Comparison of ENCODE assay signal across 7 cellular contexts in the genomic region with DNA sequence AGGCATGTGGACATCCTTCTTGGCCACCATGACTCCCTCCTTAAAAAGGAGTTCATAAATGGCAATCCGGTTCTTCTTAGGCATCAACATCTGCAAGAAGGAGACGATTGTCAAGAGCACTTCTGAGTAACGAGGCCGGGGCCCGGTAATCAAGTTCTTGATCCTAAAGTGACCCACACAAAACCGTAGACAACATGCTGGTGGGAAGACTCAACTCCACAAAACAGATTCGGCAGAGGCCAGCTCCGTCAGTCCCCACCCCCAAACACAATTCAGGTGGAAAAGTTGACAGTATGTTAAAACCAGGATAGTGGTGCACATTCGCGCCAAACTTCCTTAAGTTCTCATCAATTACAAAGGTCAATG.
DNase-seq lines count a peak whose midpoint lies in the region; ATAC-seq and TF ChIP-seq lines count a peak whose summit lies in the region.

No MANE protein-coding gene starts in this region.

- peak overlapping the region; percentile 91 for H3K27ac ChIP-seq in HL-60 (replicated peaks)

- no peak for ATAC-seq in stimulated activated naive CD8-positive, alpha-beta T cell treated with anti-CD3 and anti-CD28 coated beads, Interleukin-15, amount 100 ng/mL, for 72 hours
- ATAC-seq in HG03442 (IDR thresholded peaks at IDR 0.05; ENCODE audit: unreplicated experiment), result no peak
- ATAC-seq in HG02798 (IDR thresholded peaks at IDR 0.05; ENCODE audit: poor library complexity, unreplicated experiment), result no peak

- peak overlapping the region; percentile 99 to 100 for H3K4me3 Mint-ChIP-seq in stimulated activated naive CD8-positive, alpha-beta T cell treated with anti-CD3 and anti-CD28 coated beads, Interleukin-15, amount 100 ng/mL, for 72 hours

- no peaks in the 10 kb centered on the region for H3K27me3 Mint-ChIP-seq in stimulated activated naive CD8-positive, alpha-beta T cell treated with anti-CD3 and anti-CD28 coated beads, Interleukin-15, amount 100 ng/mL, for 72 hours

- peaks cover 50% of the 10 kb centered on the region for H3K4me1 Mint-ChIP-seq in stimulated activated naive CD8-positive, alpha-beta T cell treated with anti-CD3 and anti-CD28 coated beads, Interleukin-15, amount 100 ng/mL, for 72 hours

- H3K4me3 ChIP-seq in HL-60 (replicated peaks; ENCODE audit: insufficient read depth, low read length), result peak overlapping the region; percentile 66
- H3K4me3 ChIP-seq in iPS-11a (ENCODE audit: low read depth, low read length), result peak overlapping the region; percentile 98

- no peaks in the 10 kb centered on the region for H3K27me3 ChIP-seq in HL-60 (ENCODE audit: insufficient read depth, poor library complexity, severe bottlenecking)

- H3K9me3 Mint-ChIP-seq in stimulated activated naive CD8-positive, alpha-beta T cell treated with anti-CD3 and anti-CD28 coated beads, Interleukin-15, amount 100 ng/mL, for 72 hours, result no peaks in the 10 kb centered on the region

- peak overlapping the region; percentile 100 for H3K27ac Mint-ChIP-seq in stimulated activated naive CD8-positive, alpha-beta T cell treated with anti-CD3 and anti-CD28 coated beads, Interleukin-15, amount 100 ng/mL, for 72 hours

- no peak for DNase-seq in HL-60 (ENCODE audit: low read depth in 1 of 2, low spot score in 1 of 2)
- peak; percentile 44 to 49 for DNase-seq in activated T-cell treated with anti-CD3 and anti-CD28 coated beads, Interleukin-2, amount 50 U/mL, for 48 hours
- DNase-seq in stimulated activated naive CD8-positive, alpha-beta T cell treated with anti-CD3 and anti-CD28 coated beads, Interleukin-15, amount 100 ng/mL, for 72 hours, result no peak
- no peak for DNase-seq in SHP77 (lab: John Stamatoyannopoulos, UW)

- no peak for TF ChIP-seq CTCF in HL-60 (IDR thresholded peaks at IDR 0.05; ENCODE audit: insufficient read depth, low read length)

Comparison
In these comparisons a context has a peak if more than half of its experiments do, and no peak if none do; other contexts are left out.
1. DNase-seq: peak in activated T-cell treated with anti-CD3 and anti-CD28 coated beads, Interleukin-2, amount 50 U/mL, for 48 hours (2 of 2); none in HL-60 (0 of 2), stimulated activated naive CD8-positive, alpha-beta T cell treated with anti-CD3 and anti-CD28 coated beads, Interleukin-15, amount 100 ng/mL, for 72 hours (0 of 2) and SHP77 (0 of 2).